ENCODE assay signal across 16 cellular contexts in genomic region chr5:143494162-143494561, GRCh38.
DNase-seq lines count a peak whose midpoint lies in the region; ATAC-seq, FAIRE-seq and TF ChIP-seq lines count a peak whose summit lies in the region.
"Had no signal": no experiment of that assay in that cellular context is flagged by ENCODE, and none has a peak within 500 bp of the region (broad histone marks: within the 10 kb centered on the region; RNA-seq: fewer than 3 reads in every experiment).

No MANE protein-coding gene starts in this region.

- H3K36me3 Mint-ChIP-seq in astrocyte (ENCODE audit: low read depth, unreplicated experiment) = no peaks in the 10 kb centered on the region
- H3K36me3 Mint-ChIP-seq: natural killer cell treated with Interleukin-12 subunit alpha and Interleukin-12 subunit beta and Interleukin-15 and Interleukin-18, amount 100 ng/mL, for 72 hours had no signal

- intact Hi-C loops in testis (cut with DNase I; ENCODE audit: low total_unique reads) = no loop called here

- ATAC-seq in foreskin keratinocyte = peak; percentile 88
- ATAC-seq: natural killer cell treated with Interleukin-12 subunit alpha and Interleukin-12 subunit beta and Interleukin-15 and Interleukin-18, amount 100 ng/mL, for 72 hours had no signal

- H3K9ac ChIP-seq in astrocyte (ENCODE audit: low read length) = no peak overlapping the region

- no peak overlapping the region for H2AFZ ChIP-seq in astrocyte (ENCODE audit: low read depth, low read length)

- 93% methylated on average over 2 of the region's 2 CpGs for WGBS in testis, 2 donors

- H4K20me1 ChIP-seq in astrocyte (ENCODE audit: insufficient read depth, low read length) = no peaks in the 10 kb centered on the region

- TF ChIP-seq POLR2A in testis (IDR thresholded peaks at IDR 0.05) = no peak

- H3K27ac ChIP-seq in astrocyte (ENCODE audit: low read depth, low read length) (no peak overlapping the region), foreskin keratinocyte (no peak overlapping the region), testis (no peak overlapping the region)
- H3K27ac ChIP-seq: ascending aorta had no signal

- H3K4me3 ChIP-seq in HFF-Myc (replicated peaks; ENCODE audit: low read depth, low read length) (no peak overlapping the region), astrocyte (ENCODE audit: insufficient read depth, low read depth, low read length) (no peak overlapping the region), testis (no peak overlapping the region)
- H3K4me3 ChIP-seq: ascending aorta had no signal

- H3K36me3 ChIP-seq in astrocyte (ENCODE audit: insufficient read depth, low read length) (no peaks in the 10 kb centered on the region), testis (ENCODE audit: low read depth, missing control alignments) (no peaks in the 10 kb centered on the region)
- H3K36me3 ChIP-seq: ascending aorta had no signal

- DNase-seq in ACHN = peak; percentile 41
- DNase-seq in HFF-Myc (ENCODE audit: extremely low read depth, low read depth) = peak; percentile 52
- DNase-seq in astrocyte (ENCODE audit: low read depth) = peak; percentile 86
- peak in 1 of 2 donors; percentile 70 for DNase-seq in foreskin keratinocyte
- DNase-seq in CD1c-positive myeloid dendritic cell (ENCODE audit: extremely low spot score) = no peak
- no peak for DNase-seq in T-helper 2 cell
- no peak for DNase-seq in testis
- no peak for DNase-seq in mucosa of gallbladder (ENCODE audit: low spot score)
- DNase-seq: activated T-cell treated with anti-CD3 and anti-CD28 coated beads, Interleukin-2, amount 50 U/mL, for 72 hours; C1 segment of cervical spinal cord; foreskin melanocyte; left cardiac atrium; NCI-H1092; NCI-H526 had no signal

- H3K9me3 Mint-ChIP-seq in astrocyte (ENCODE audit: unreplicated experiment) = peaks cover 2% of the 10 kb centered on the region

- TF ChIP-seq CTCF in HFF-Myc (IDR thresholded peaks at IDR 0.05; ENCODE audit: low read depth, low read length, missing control alignments) = no peak
- no peak for TF ChIP-seq CTCF in astrocyte (IDR thresholded peaks at IDR 0.05; ENCODE audit: insufficient read depth, low read depth, low read length)
- no peak for TF ChIP-seq CTCF in foreskin keratinocyte (conservative IDR thresholded peaks at IDR 0.05)
- TF ChIP-seq CTCF in testis (IDR thresholded peaks at IDR 0.05) = no peak

- peaks cover 2% of the 10 kb centered on the region for H3K4me1 Mint-ChIP-seq in astrocyte (ENCODE audit: low read depth, unreplicated experiment)

- no peak overlapping the region for H3K4me2 ChIP-seq in astrocyte (ENCODE audit: low read length)

- H3K27me3 Mint-ChIP-seq in astrocyte (ENCODE audit: low read depth, unreplicated experiment) = no peaks in the 10 kb centered on the region

- no peaks in the 10 kb centered on the region for H3K27me3 ChIP-seq in astrocyte (ENCODE audit: insufficient read depth, low read length)
- H3K27me3 ChIP-seq in foreskin keratinocyte = no peaks in the 10 kb centered on the region
- no peaks in the 10 kb centered on the region for H3K27me3 ChIP-seq in testis
- H3K27me3 ChIP-seq: ascending aorta had no signal

- no peak overlapping the region for H3K27ac Mint-ChIP-seq in astrocyte (ENCODE audit: unreplicated experiment)
- H3K27ac Mint-ChIP-seq: activated T-cell treated with anti-CD3 and anti-CD28 coated beads, Interleukin-2, amount 50 U/mL, for 72 hours; natural killer cell treated with Interleukin-12 subunit alpha and Interleukin-12 subunit beta and Interleukin-15 and Interleukin-18, amount 100 ng/mL, for 72 hours had no signal

- in situ Hi-C loops in ACHN (cut with HindIII; ENCODE audit: low pct_ligation_motif_present, low pct_unique_long_range_greater_than_20kb, low sequenced_read_pairs) = no loop called here

- FAIRE-seq in astrocyte (lab: Jason Lieb, UNC) = peak; percentile 76

- H3K4me1 ChIP-seq in astrocyte (ENCODE audit: insufficient read depth, low read length) (peaks cover 6% of the 10 kb centered on the region), foreskin keratinocyte (peaks cover 17% of the 10 kb centered on the region), testis (peaks cover 5% of the 10 kb centered on the region)

- H3K9me3 ChIP-seq in astrocyte (ENCODE audit: insufficient read depth, low read depth, low read length) = no peaks in the 10 kb centered on the region
- H3K9me3 ChIP-seq in testis = no peaks in the 10 kb centered on the region
- H3K9me3 ChIP-seq: ascending aorta had no signal

- H3K4me3 Mint-ChIP-seq in astrocyte (ENCODE audit: unreplicated experiment) = no peak overlapping the region
- H3K4me3 Mint-ChIP-seq: activated T-cell treated with anti-CD3 and anti-CD28 coated beads, Interleukin-2, amount 50 U/mL, for 72 hours; natural killer cell treated with Interleukin-12 subunit alpha and Interleukin-12 subunit beta and Interleukin-15 and Interleukin-18, amount 100 ng/mL, for 72 hours had no signal

- no peaks in the 10 kb centered on the region for H3K79me2 ChIP-seq in astrocyte (ENCODE audit: insufficient read depth, low read length)

Comparison
In these comparisons a context has a peak if more than half of its experiments do, and no peak if none do; other contexts are left out.
1. DNase-seq: peak in ACHN (single experiment), HFF-Myc (single experiment) and astrocyte (single experiment); none in CD1c-positive myeloid dendritic cell (single experiment), T-helper 2 cell (0 of 5), testis (single experiment) and mucosa of gallbladder (single experiment).